In the genomic region with DNA sequence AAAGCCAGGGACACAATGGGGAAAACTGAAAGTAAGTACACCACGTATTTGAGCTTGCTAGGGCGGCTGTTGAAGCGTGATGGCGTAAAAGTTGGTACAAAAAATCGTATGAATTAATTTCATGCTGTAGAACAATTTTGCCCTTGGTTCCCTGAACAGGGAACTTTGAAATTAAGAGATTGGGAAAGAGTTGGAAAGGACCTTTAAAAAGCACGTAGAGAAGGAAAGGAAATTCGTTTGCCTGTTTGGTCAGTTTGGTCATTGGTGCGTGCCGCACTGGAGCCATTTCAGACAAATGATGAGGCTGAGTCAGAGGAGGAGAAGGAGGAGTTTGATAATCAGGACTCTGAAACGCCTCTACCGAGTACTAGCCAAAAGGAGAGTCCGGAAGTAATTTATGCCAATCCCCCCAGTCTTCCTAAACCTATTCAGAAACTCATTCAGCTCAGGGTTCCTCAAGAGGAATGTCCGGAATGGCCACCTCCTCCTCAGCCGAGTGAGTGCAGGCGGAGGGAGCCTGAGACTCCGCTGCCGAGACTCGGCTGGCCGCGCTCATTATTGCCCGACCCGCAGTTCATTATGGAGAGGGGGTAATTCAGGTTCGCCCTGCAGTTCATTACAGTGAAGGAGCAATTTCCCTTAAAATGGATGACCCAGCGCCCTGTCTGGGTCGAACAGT, we compare ENCODE assay signal across 8 cellular contexts. TPM values are rescaled to one million over a fixed set of nuclear protein-coding genes. Genes with fewer than 3 reads are reported as not detected.
A peak's percentile ranks its signal among the peaks of the same experiment; 100 is the strongest.
DNase-seq lines count a peak whose midpoint lies in the region; ATAC-seq, FAIRE-seq and TF ChIP-seq lines count a peak whose summit lies in the region.

No MANE protein-coding gene starts in this region.

- H3K4me3 Mint-ChIP-seq in effector memory CD8-positive, alpha-beta T cell, result peak overlapping the region; percentile 79 to 86

- H3K9me3 ChIP-seq in subcutaneous abdominal adipose tissue (ENCODE audit: control insufficient read depth in 5 of 5, low read length in 5 of 5), result no peaks in the 10 kb centered on the region

- FAIRE-seq in GM12892 (lab: Jason Lieb, UNC), result peak; percentile 61

- H3K4me3 ChIP-seq in subcutaneous abdominal adipose tissue (ENCODE audit: low read depth in 1 of 5, low read length in 5 of 5), result peak overlapping the region; percentile 69 to 90 (median 80)

- DNase-seq in GM12892 (ENCODE audit: insufficient read length), result peak; percentile 25
- DNase-seq in NCI-H1105 treated with DMSO at 0.1 percent for 48 hours (lab: John Stamatoyannopoulos, UW), result peak; percentile 59
- DNase-seq in activated CD4-positive, alpha-beta T cell treated with anti-CD3 and anti-CD28 coated beads for 4 hours, result peak; percentile 27 to 28
- DNase-seq in effector memory CD8-positive, alpha-beta T cell, result peak; percentile 17 to 42 (median 28)
- peak; percentile 47 for DNase-seq in medulla oblongata (ENCODE audit: extremely low spot score)

- H3K4me1 Mint-ChIP-seq in effector memory CD8-positive, alpha-beta T cell (ENCODE audit: low read depth in 2 of 2), result peaks cover 10 to 11% of the 10 kb centered on the region in 2 donors

- no peaks in the 10 kb centered on the region for H3K27me3 Mint-ChIP-seq in effector memory CD8-positive, alpha-beta T cell

- peak overlapping the region; percentile 0 to 86 for H3K27ac Mint-ChIP-seq in effector memory CD8-positive, alpha-beta T cell

- H3K36me3 ChIP-seq in subcutaneous abdominal adipose tissue (ENCODE audit: control insufficient read depth in 5 of 5, insufficient read depth in 5 of 5, low read length in 5 of 5), result no peaks in the 10 kb centered on the region

- ATAC-seq in HG02623 (IDR thresholded peaks at IDR 0.05; ENCODE audit: unreplicated experiment), result peak; percentile 80
- peak; percentile 84 for ATAC-seq in effector memory CD8-positive, alpha-beta T cell (replicated peaks)

- peak overlapping the region; percentile 44 to 80 (median 74) for H3K9ac ChIP-seq in subcutaneous abdominal adipose tissue (ENCODE audit: low read length in 5 of 5)

- peak; percentile 23; the same call in 1 of the 2 replicates for TF ChIP-seq POLR2A in GM12892 (IDR thresholded peaks at IDR 0.05; ENCODE audit: low read depth, low read length)

- H3K36me3 Mint-ChIP-seq in effector memory CD8-positive, alpha-beta T cell (ENCODE audit: insufficient read depth), result no peaks in the 10 kb centered on the region

- no peaks in the 10 kb centered on the region for H3K27me3 ChIP-seq in subcutaneous abdominal adipose tissue (ENCODE audit: control insufficient read depth in 5 of 5, insufficient read depth in 4 of 5, low read length in 5 of 5)

- no peaks in the 10 kb centered on the region for H3K9me3 Mint-ChIP-seq in effector memory CD8-positive, alpha-beta T cell

- no peak for TF ChIP-seq CTCF in 22Rv1 (IDR thresholded peaks at IDR 0.05)

- H3K27ac ChIP-seq in 22Rv1 (peak overlapping the region; percentile 86), subcutaneous abdominal adipose tissue (ENCODE audit: low read depth, low read length) (peak overlapping the region; percentile 90)

- H3K4me1 ChIP-seq in subcutaneous abdominal adipose tissue (ENCODE audit: control insufficient read depth in 5 of 5, insufficient read depth in 5 of 5, low read length in 5 of 5), result peaks cover 0 to 15% (median 11%) of the 10 kb centered on the region in 5 donors

RNA-seq across cellular contexts. Expression of a gene that starts 59.2 kb away (rescaled TPM):
- polyA plus RNA-seq in GM12892 (2012; ENCODE audit: missing spikeins), result 4.0 TPM

Comparison
In these comparisons a context has a peak if more than half of its experiments do, and no peak if none do; other contexts are left out.
1. Peak in every context shown above with its lines: DNase-seq, ATAC-seq, H3K4me3 ChIP-seq and H3K27ac ChIP-seq.